15 cellular contexts compared by ENCODE assay signal in genomic region chr22:48090332-48090672, GRCh38.
DNase-seq lines count a peak whose midpoint lies in the region; ATAC-seq and TF ChIP-seq lines count a peak whose summit lies in the region.
"Had no signal": no experiment of that assay in that cellular context is flagged by ENCODE, and none has a peak within 500 bp of the region (broad histone marks: within the 10 kb centered on the region; RNA-seq: fewer than 3 reads in every experiment).

No MANE protein-coding gene starts in this region.

- peak overlapping the region; percentile 51; the same call in 1 of the 2 replicates for H3K4me2 ChIP-seq in SK-N-SH

- H4K20me1 ChIP-seq in SK-N-SH (ENCODE audit: insufficient read depth), result no peaks in the 10 kb centered on the region

- H3K79me2 ChIP-seq in SK-N-SH (ENCODE audit: insufficient read depth), result no peaks in the 10 kb centered on the region

- TF ChIP-seq EP300 in SK-N-SH (IDR thresholded peaks at IDR 0.05; ENCODE audit: borderline replicate concordance in 1 of 2, low read depth in 1 of 2, low read length in 1 of 2) (no peak), suprapubic skin (IDR thresholded peaks at IDR 0.05) (no peak)

- ATAC-seq in memory B cell (ENCODE audit: low read depth) (no peak), HG03521 (IDR thresholded peaks at IDR 0.05; ENCODE audit: unreplicated experiment) (no peak)
- ATAC-seq: activated CD4-positive, alpha-beta T cell treated with anti-CD3 and anti-CD28 coated beads for 36 hours; CD8-positive, alpha-beta T cell; stimulated activated naive CD8-positive, alpha-beta T cell treated with anti-CD3 and anti-CD28 coated beads, Interleukin-15, amount 100 ng/mL, for 72 hours had no signal

- CTCF ChIA-PET in SK-N-SH (lab: Yijun Ruan, JAX), result no interaction called here

- TF ChIP-seq POLR2A in suprapubic skin (IDR thresholded peaks at IDR 0.05) (no peak), esophagus squamous epithelium (IDR thresholded peaks at IDR 0.05) (no peak)

- H3K27me3 Mint-ChIP-seq in memory B cell, result peaks cover 3% of the 10 kb centered on the region

- TF ChIP-seq CTCF in GM10266 (IDR thresholded peaks at IDR 0.05; ENCODE audit: control insufficient read depth, insufficient read depth, low read depth, missing control alignments), result no peak
- TF ChIP-seq CTCF in SK-N-SH (IDR thresholded peaks at IDR 0.05), result no peak
- TF ChIP-seq CTCF in suprapubic skin (IDR thresholded peaks at IDR 0.05), result no peak
- TF ChIP-seq CTCF in esophagus squamous epithelium (IDR thresholded peaks at IDR 0.05), result no peak

- H3K9ac ChIP-seq in SK-N-SH, result no peak overlapping the region

- peak overlapping the region; percentile 79 for H3K27ac Mint-ChIP-seq in memory B cell
- H3K27ac Mint-ChIP-seq: activated CD4-positive, alpha-beta T cell treated with anti-CD3 and anti-CD28 coated beads for 36 hours; activated naive CD4-positive, alpha-beta T cell treated with anti-CD3 and anti-CD28 coated beads for 36 hours; CD8-positive, alpha-beta T cell; T-helper 2 cell treated with Interferon-gamma antibody and Interleukin-4, amounts not matched to agents 5 μg/mL and 100 μg/mL, for 36 hours had no signal

- H3K36me3 ChIP-seq in SK-N-SH (replicated peaks in 1 of 2; ENCODE audit: control insufficient read depth in 1 of 2, insufficient read depth in 2 of 2, low read length in 1 of 2) (no peaks in the 10 kb centered on the region), suprapubic skin (no peaks in the 10 kb centered on the region), esophagus squamous epithelium (no peaks in the 10 kb centered on the region)

- peaks cover 32% of the 10 kb centered on the region for H3K4me1 Mint-ChIP-seq in memory B cell
- H3K4me1 Mint-ChIP-seq: activated CD4-positive, alpha-beta T cell treated with anti-CD3 and anti-CD28 coated beads for 36 hours had no signal

- H3K9me3 Mint-ChIP-seq in memory B cell, result no peaks in the 10 kb centered on the region
- H3K9me3 Mint-ChIP-seq: activated naive CD4-positive, alpha-beta T cell treated with anti-CD3 and anti-CD28 coated beads for 36 hours; CD8-positive, alpha-beta T cell; stimulated activated naive CD8-positive, alpha-beta T cell treated with anti-CD3 and anti-CD28 coated beads, Interleukin-15, amount 100 ng/mL, for 72 hours; T-helper 2 cell treated with Interferon-gamma antibody and Interleukin-4, amounts not matched to agents 5 μg/mL and 100 μg/mL, for 36 hours had no signal

- 7% methylated on average over 6 of the region's 7 CpGs for WGBS in SK-N-SH (ENCODE audit: low lambda C conversion rate)
- 17% methylated on average over 5 of the region's 7 CpGs for WGBS in suprapubic skin
- 0 to 100% methylated on average over 1 to 2 of the region's 7 CpGs for WGBS in esophagus squamous epithelium, 2 donors

- POLR2A ChIA-PET in SK-N-SH (lab: Yijun Ruan, JAX), result no interaction called here

- H3K9me3 ChIP-seq in SK-N-SH (no peaks in the 10 kb centered on the region), suprapubic skin (no peaks in the 10 kb centered on the region), esophagus squamous epithelium (no peaks in the 10 kb centered on the region)

- TF ChIP-seq RAD21 in SK-N-SH (IDR thresholded peaks at IDR 0.05; ENCODE audit: low read length), result no peak

- H2AFZ ChIP-seq in SK-N-SH (ENCODE audit: low read depth), result no peak overlapping the region

- H3K27me3 ChIP-seq in SK-N-SH (ENCODE audit: insufficient read depth) (peaks cover 13% of the 10 kb centered on the region), suprapubic skin (peaks cover 5% of the 10 kb centered on the region), esophagus squamous epithelium (no peaks in the 10 kb centered on the region)
- H3K27me3 ChIP-seq: dorsolateral prefrontal cortex had no signal

- DNase-seq in GM10266 (ENCODE audit: extremely low spot score), result peak; percentile 45
- DNase-seq in SK-N-SH, result no peak
- DNase-seq in memory B cell (ENCODE audit: low spot score in 2 of 2), result no peak
- no peak for DNase-seq in suprapubic skin (ENCODE audit: low spot score in 2 of 2)
- no peak for DNase-seq in RKO (ENCODE audit: low spot score)
- DNase-seq in esophagus squamous epithelium (lab: John Stamatoyannopoulos, UW), result no peak
- DNase-seq: activated naive CD4-positive, alpha-beta T cell treated with anti-CD3 and anti-CD28 coated beads for 36 hours; CD8-positive, alpha-beta T cell; H7; NCI-H748 treated with DMSO at 0.1 percent for 48 hours; stimulated activated naive CD8-positive, alpha-beta T cell treated with anti-CD3 and anti-CD28 coated beads, Interleukin-15, amount 100 ng/mL, for 72 hours had no signal

- H3K4me3 ChIP-seq in SK-N-SH (ENCODE audit: low read depth in 2 of 2, low read length in 1 of 2), result peak overlapping the region; percentile 21 to 39; a peak in 2 of 4 replicates
- peak overlapping the region; percentile 29 for H3K4me3 ChIP-seq in suprapubic skin
- peak overlapping the region in 2 of 4 donors; percentile 8 to 52 for H3K4me3 ChIP-seq in esophagus squamous epithelium

- H3K27ac ChIP-seq in SK-N-SH (ENCODE audit: low read depth in 2 of 2, low read length in 1 of 2) (no peak overlapping the region), suprapubic skin (peak overlapping the region; percentile 79), esophagus squamous epithelium (peak overlapping the region in 1 of 4 donors; percentile 16)

- H3K36me3 Mint-ChIP-seq in memory B cell, result no peaks in the 10 kb centered on the region
- H3K36me3 Mint-ChIP-seq: CD8-positive, alpha-beta T cell had no signal

- no peaks in the 10 kb centered on the region for H3K4me1 ChIP-seq in SK-N-SH (ENCODE audit: control insufficient read depth in 1 of 2, insufficient read depth in 2 of 2, low read depth in 1 of 2, low read length in 1 of 2)
- peaks cover 23% of the 10 kb centered on the region for H3K4me1 ChIP-seq in suprapubic skin
- peaks cover 6 to 23% (median 17%) of the 10 kb centered on the region in 3 donors for H3K4me1 ChIP-seq in esophagus squamous epithelium

- intact Hi-C loops in esophagus squamous epithelium (cut with DNase I), result no loop called here

- no peaks in the 10 kb centered on the region for H3F3A ChIP-seq in SK-N-SH (replicated peaks; ENCODE audit: insufficient read depth)

- no peaks in the 10 kb centered on the region for H3K9me2 ChIP-seq in SK-N-SH

- H3K4me3 Mint-ChIP-seq in memory B cell, result peak overlapping the region; percentile 70
- H3K4me3 Mint-ChIP-seq: activated CD4-positive, alpha-beta T cell treated with anti-CD3 and anti-CD28 coated beads for 36 hours; activated naive CD4-positive, alpha-beta T cell treated with anti-CD3 and anti-CD28 coated beads for 36 hours; CD8-positive, alpha-beta T cell; T-helper 2 cell treated with Interferon-gamma antibody and Interleukin-4, amounts not matched to agents 5 μg/mL and 100 μg/mL, for 36 hours had no signal

TF ChIP-seq in SK-N-SH, 30 proteins besides CTCF, POLR2A, EP300 and RAD21:
- TF ChIP-seq USF1 (IDR thresholded peaks at IDR 0.05; ENCODE audit: borderline replicate concordance, low read depth) (no peak), RFX5 (IDR thresholded peaks at IDR 0.05; ENCODE audit: low read length) (no peak), CHD2 (IDR thresholded peaks at IDR 0.05; ENCODE audit: low read length, partially characterized antibody) (no peak)
TF ChIP-seq in SK-N-SH: peak in this region for 0.
